ENCODE assay signal across 7 cellular contexts in the genomic region with DNA sequence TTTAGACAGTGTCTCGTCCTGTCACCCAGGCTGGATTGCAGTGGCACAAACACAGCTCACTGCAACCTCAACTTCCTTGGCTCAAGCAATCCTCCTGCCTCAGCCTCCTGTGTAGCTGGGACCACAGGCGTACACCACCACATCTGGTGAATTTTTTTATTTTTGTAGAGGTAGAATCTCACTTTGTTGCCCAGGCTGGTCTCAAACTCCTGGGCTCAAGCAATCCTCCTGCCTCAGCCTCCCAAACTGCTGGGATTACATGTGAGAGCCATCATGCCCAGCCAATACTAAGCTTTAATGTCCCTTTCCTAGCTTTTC. TPM values are rescaled to one million over a fixed set of nuclear protein-coding genes. Genes with fewer than 3 reads are reported as not detected.
DNase-seq lines count a peak whose midpoint lies in the region; ATAC-seq and TF ChIP-seq lines count a peak whose summit lies in the region.
"Not testable (repeated sequence)": the region's sequence is repeated elsewhere in the genome, so short reads cannot be mapped to it uniquely, and the experiment has no call there.

No MANE protein-coding gene starts in this region.

- H4K12ac ChIP-seq in trophoblast cell (ENCODE audit: low read depth, low read length): not testable (repeated sequence)

- DNase-seq in Calu3; MM.1S; activated CD4-positive, alpha-beta T cell treated with anti-CD3 and anti-CD28 coated beads for 36 hours; activated naive CD4-positive, alpha-beta T cell treated with anti-CD3 and anti-CD28 coated beads for 36 hours; memory B cell (ENCODE audit: low spot score in 2 of 2); trophoblast cell: not testable (repeated sequence)

- CTCF ChIA-PET in Calu3 (lab: Charles Lee): interaction anchor here (0.7 to 3.1 kb wide), 4 partner anchors 10 to 1080 kb away, joined by 3 to 12 read pairs (median 5); no protein-coding TSS in a partner anchor
- CTCF ChIA-PET in activated CD4-positive, alpha-beta T cell treated with anti-CD3 and anti-CD28 coated beads for 36 hours (lab: Charles Lee): interaction anchor here (1.1 to 1.2 kb wide), 2 partner anchors 133 to 177 kb away, joined by 4 to 6 read pairs; no protein-coding TSS in a partner anchor
- CTCF ChIA-PET in activated naive CD4-positive, alpha-beta T cell treated with anti-CD3 and anti-CD28 coated beads for 36 hours (lab: Charles Lee): interaction anchor here (0.6 to 0.8 kb wide), 4 partner anchors 41 to 432 kb away, joined by 3 read pairs; no protein-coding TSS in a partner anchor

- BruUV-seq in Calu3 (replicated peaks; lab: Mats Ljungman, UMichigan): not testable (repeated sequence)

- ATAC-seq in activated CD4-positive, alpha-beta T cell treated with anti-CD3 and anti-CD28 coated beads for 36 hours; memory B cell (ENCODE audit: low read depth): not testable (repeated sequence)

- not testable (repeated sequence) for H3K9me2 ChIP-seq in MM.1S (replicated peaks; ENCODE audit: insufficient read depth, low read length)

- H3K4me2 ChIP-seq in MM.1S (ENCODE audit: low read depth, low read length): peak overlapping the region; percentile 62
- not testable (repeated sequence) for H3K4me2 ChIP-seq in trophoblast cell (ENCODE audit: low read length)

- intact Hi-C loops in Calu3 (cut with micrococcal nuclease; ENCODE audit: unreplicated experiment); activated naive CD4-positive, alpha-beta T cell treated with anti-CD3 and anti-CD28 coated beads for 36 hours (cut with micrococcal nuclease): not testable (repeated sequence)
- intact Hi-C loops in activated CD4-positive, alpha-beta T cell treated with anti-CD3 and anti-CD28 coated beads for 36 hours (cut with DNase I, micrococcal nuclease): loop anchor here (2.0 to 10.0 kb wide), 4 partner anchors 30 to 144 kb away; a partner anchor contains a TSS

- H4K91ac ChIP-seq in trophoblast cell (ENCODE audit: low read depth, low read length): not testable (repeated sequence)

- H3K4ac ChIP-seq in trophoblast cell (ENCODE audit: low read depth, low read length): peak overlapping the region; percentile 42

- H3F3A ChIP-seq in MM.1S (ENCODE audit: insufficient read depth, low read length): peaks cover 20% of the 10 kb centered on the region

- peaks cover 10% of the 10 kb centered on the region for H3K36me3 Mint-ChIP-seq in Calu3 (ENCODE audit: insufficient read depth, unreplicated experiment)
- not testable (repeated sequence) for H3K36me3 Mint-ChIP-seq in activated CD4-positive, alpha-beta T cell treated with anti-CD3 and anti-CD28 coated beads for 36 hours (ENCODE audit: low read depth); activated naive CD4-positive, alpha-beta T cell treated with anti-CD3 and anti-CD28 coated beads for 36 hours (ENCODE audit: low read depth); memory B cell

- peak overlapping the region; percentile 49; the same call in 1 of the 2 replicates for H3K27ac ChIP-seq in MM.1S (ENCODE audit: low read length)
- H3K27ac ChIP-seq in duodenal mucosa (ENCODE audit: low read depth, low read length): peak overlapping the region; percentile 61
- H3K27ac ChIP-seq in trophoblast cell (ENCODE audit: low read depth, low read length): not testable (repeated sequence)

- H3K14ac ChIP-seq in trophoblast cell (ENCODE audit: low read length): not testable (repeated sequence)

- H3K4me3 Mint-ChIP-seq in Calu3 (ENCODE audit: low read depth, unreplicated experiment) (peak overlapping the region; percentile 60), memory B cell (peak overlapping the region; percentile 54)
- peak overlapping the region; percentile 47 for H3K4me3 Mint-ChIP-seq in activated CD4-positive, alpha-beta T cell treated with anti-CD3 and anti-CD28 coated beads for 36 hours
- H3K4me3 Mint-ChIP-seq in activated naive CD4-positive, alpha-beta T cell treated with anti-CD3 and anti-CD28 coated beads for 36 hours: not testable (repeated sequence)

- not testable (repeated sequence) for H2BK5ac ChIP-seq in trophoblast cell (ENCODE audit: low read depth, low read length, poor library complexity)

- not testable (repeated sequence) for TF ChIP-seq CTCF in Calu3 (IDR thresholded peaks at IDR 0.05; ENCODE audit: unreplicated experiment); MM.1S (IDR thresholded peaks at IDR 0.05; ENCODE audit: low read length)

- H3K27me3 ChIP-seq in MM.1S (replicated peaks; ENCODE audit: insufficient read depth, low read length); duodenal mucosa (ENCODE audit: control insufficient read depth in 1 of 2, insufficient read depth in 2 of 2, low read length in 2 of 2); trophoblast cell (ENCODE audit: insufficient read depth, low read length): not testable (repeated sequence)

- not testable (repeated sequence) for H3K79me1 ChIP-seq in trophoblast cell (ENCODE audit: low read length)

- POLR2A ChIA-PET in activated CD4-positive, alpha-beta T cell treated with anti-CD3 and anti-CD28 coated beads for 36 hours (lab: Charles Lee): interaction anchor here (0.7 to 1.8 kb wide), 3 partner anchors 17 to 238 kb away, joined by 3 to 6 read pairs (median 4); no protein-coding TSS in a partner anchor

- H3K4me1 Mint-ChIP-seq in Calu3 (ENCODE audit: low read depth, unreplicated experiment) (peaks cover 73% of the 10 kb centered on the region), memory B cell (peaks cover 28% of the 10 kb centered on the region)
- peaks cover 40% of the 10 kb centered on the region for H3K4me1 Mint-ChIP-seq in activated CD4-positive, alpha-beta T cell treated with anti-CD3 and anti-CD28 coated beads for 36 hours
- peaks cover 36% of the 10 kb centered on the region for H3K4me1 Mint-ChIP-seq in activated naive CD4-positive, alpha-beta T cell treated with anti-CD3 and anti-CD28 coated beads for 36 hours (ENCODE audit: low read depth)

- not testable (repeated sequence) for H4K8ac ChIP-seq in trophoblast cell (ENCODE audit: low read depth, low read length)

- H3K4me3 ChIP-seq in MM.1S (ENCODE audit: low read length) (peak overlapping the region; percentile 55; the same call in 1 of the 2 replicates), duodenal mucosa (ENCODE audit: low read depth in 1 of 2, low read length in 2 of 2) (peak overlapping the region; percentile 53 to 54)
- not testable (repeated sequence) for H3K4me3 ChIP-seq in trophoblast cell (ENCODE audit: low read depth, low read length)

- H3K23ac ChIP-seq in trophoblast cell (ENCODE audit: low read length): not testable (repeated sequence)

- H3K4me1 ChIP-seq in MM.1S (ENCODE audit: low read length) (peaks cover 35% of the 10 kb centered on the region), duodenal mucosa (ENCODE audit: control insufficient read depth in 1 of 2, insufficient read depth in 2 of 2, low read length in 2 of 2) (peaks cover 41 to 63% of the 10 kb centered on the region in 2 donors)
- H3K4me1 ChIP-seq in trophoblast cell (ENCODE audit: control insufficient read depth in 1 of 2, insufficient read depth in 2 of 2, low read length in 2 of 2): not testable (repeated sequence)

- H3K18ac ChIP-seq in trophoblast cell (ENCODE audit: low read length): not testable (repeated sequence)

- H3K9me3 Mint-ChIP-seq in Calu3 (ENCODE audit: low read depth, unreplicated experiment); activated CD4-positive, alpha-beta T cell treated with anti-CD3 and anti-CD28 coated beads for 36 hours (ENCODE audit: low read depth); activated naive CD4-positive, alpha-beta T cell treated with anti-CD3 and anti-CD28 coated beads for 36 hours; memory B cell: not testable (repeated sequence)

- H3K9me3 ChIP-seq in MM.1S (replicated peaks; ENCODE audit: insufficient read depth, low read length); duodenal mucosa (ENCODE audit: control insufficient read depth in 1 of 2, low read length in 2 of 2); trophoblast cell (ENCODE audit: insufficient read depth, low read depth, low read length): not testable (repeated sequence)

- not testable (repeated sequence) for H2BK120ac ChIP-seq in trophoblast cell (ENCODE audit: insufficient read depth, low read length, poor library complexity)

- not testable (repeated sequence) for H4K20me1 ChIP-seq in MM.1S (ENCODE audit: insufficient read depth, low read length)

- WGBS in trophoblast cell (ENCODE audit: extremely low coverage, insufficient coverage, insufficient read length): no CpG with 5 or more reads among the region's 2 CpGs

- H3K27ac Mint-ChIP-seq in Calu3 (ENCODE audit: unreplicated experiment) (peak overlapping the region; percentile 70), memory B cell (peak overlapping the region; percentile 67)
- peak overlapping the region; percentile 72 for H3K27ac Mint-ChIP-seq in activated CD4-positive, alpha-beta T cell treated with anti-CD3 and anti-CD28 coated beads for 36 hours
- H3K27ac Mint-ChIP-seq in activated naive CD4-positive, alpha-beta T cell treated with anti-CD3 and anti-CD28 coated beads for 36 hours: peak overlapping the region; percentile 31

- H3K36me3 ChIP-seq in MM.1S (replicated peaks; ENCODE audit: insufficient read depth, low read length); duodenal mucosa (ENCODE audit: control insufficient read depth in 1 of 2, insufficient read depth in 2 of 2, low read length in 2 of 2); trophoblast cell (ENCODE audit: control insufficient read depth in 1 of 2, insufficient read depth in 2 of 2, low read length in 2 of 2): not testable (repeated sequence)

- not testable (repeated sequence) for H2AFZ ChIP-seq in MM.1S (ENCODE audit: low read length); trophoblast cell (ENCODE audit: insufficient read depth, low read length, poor library complexity)

- H3K79me2 ChIP-seq in MM.1S (ENCODE audit: low read length): peaks cover 88% of the 10 kb centered on the region
- not testable (repeated sequence) for H3K79me2 ChIP-seq in trophoblast cell (ENCODE audit: control insufficient read depth, insufficient read depth, low read length, poor library complexity)

- H3K27me3 Mint-ChIP-seq in Calu3 (ENCODE audit: unreplicated experiment); activated CD4-positive, alpha-beta T cell treated with anti-CD3 and anti-CD28 coated beads for 36 hours; activated naive CD4-positive, alpha-beta T cell treated with anti-CD3 and anti-CD28 coated beads for 36 hours (ENCODE audit: low read depth); memory B cell: not testable (repeated sequence)

- H2BK12ac ChIP-seq in trophoblast cell (ENCODE audit: low read length): not testable (repeated sequence)

- not testable (repeated sequence) for H2AK5ac ChIP-seq in trophoblast cell (ENCODE audit: low read length)

- not testable (repeated sequence) for H3K9ac ChIP-seq in MM.1S (ENCODE audit: low read length); trophoblast cell (ENCODE audit: low read length)
- H3K9ac ChIP-seq in duodenal mucosa (ENCODE audit: low read depth in 1 of 2, low read length in 2 of 2): peak overlapping the region in 1 of 2 donors; percentile 66

RNA-seq across cellular contexts. Expression of a gene that starts 44.8 kb away (rescaled TPM):
- total RNA-seq in Calu3 (2022): 117 and 131 TPM in 2 replicates
- 10 to 100 TPM; 18.6 to 19.6 TPM for total RNA-seq in activated CD4-positive, alpha-beta T cell treated with anti-CD3 and anti-CD28 coated beads for 36 hours
- 10 to 100 TPM; 18.6 to 19.0 TPM for total RNA-seq in activated naive CD4-positive, alpha-beta T cell treated with anti-CD3 and anti-CD28 coated beads for 36 hours
- polyA plus RNA-seq in trophoblast cell (2013): 38.1 and 39.6 TPM in 2 replicates
